1 cellular context compared by ENCODE assay signal in the genomic region with DNA sequence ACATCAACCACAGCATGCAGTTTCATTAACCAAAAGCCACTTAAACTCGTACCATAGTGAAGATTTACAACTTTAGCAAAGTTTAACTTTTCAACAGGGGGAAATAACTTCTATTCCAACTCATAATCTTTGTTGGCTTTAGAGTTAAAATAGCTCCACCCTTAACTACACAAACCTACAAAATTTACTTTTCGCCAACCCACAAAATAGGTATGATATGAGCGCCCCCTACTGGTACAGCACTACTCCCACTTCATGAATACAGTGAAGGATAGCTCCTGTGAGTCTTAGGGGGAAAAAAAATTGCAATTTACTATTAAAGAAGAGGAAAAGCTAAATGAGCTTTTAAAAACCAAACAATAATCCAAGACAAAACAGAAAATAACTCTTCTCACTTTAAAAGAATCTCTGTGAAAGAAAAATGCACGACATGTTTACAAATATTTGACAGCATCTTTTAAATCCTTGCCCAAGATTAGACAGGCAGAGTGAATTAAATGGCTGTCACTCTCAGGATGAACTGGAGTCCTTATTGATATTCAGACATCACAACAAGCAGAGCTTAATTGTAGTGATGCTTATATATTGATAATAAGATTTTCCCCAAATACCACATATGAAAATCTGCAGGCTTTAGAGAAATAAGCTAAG.
TF ChIP-seq lines count a peak whose summit lies in the region.

No MANE protein-coding gene starts in this region.

TF ChIP-seq in H1, 55 proteins besides CTCF, POLR2A, EP300 and RAD21 (continued from another document):
- TF ChIP-seq CBX8 (IDR thresholded peaks at IDR 0.05; ENCODE audit: borderline replicate concordance, low read depth, low read length) (no peak), BACH1 (IDR thresholded peaks at IDR 0.05; ENCODE audit: low read length) (no peak), CBX5 (IDR thresholded peaks at IDR 0.05; ENCODE audit: low read depth, low read length) (no peak), USF2 (IDR thresholded peaks at IDR 0.05; ENCODE audit: low read length) (no peak), RXRA (IDR thresholded peaks at IDR 0.05; ENCODE audit: insufficient read depth, low read depth, low read length) (no peak), KDM4A (IDR thresholded peaks at IDR 0.05; ENCODE audit: low read depth, low read length, severe bottlenecking) (no peak), PHF8 (conservative IDR thresholded peaks at IDR 0.05; ENCODE audit: low read depth, low read length) (no peak), CREB1 (IDR thresholded peaks at IDR 0.05) (no peak), SP1 (IDR thresholded peaks at IDR 0.05; ENCODE audit: low read depth, low read length) (no peak), TEAD4 (IDR thresholded peaks at IDR 0.05; ENCODE audit: low read depth, low read length) (no peak)
- TF ChIP-seq, protein P1, sequence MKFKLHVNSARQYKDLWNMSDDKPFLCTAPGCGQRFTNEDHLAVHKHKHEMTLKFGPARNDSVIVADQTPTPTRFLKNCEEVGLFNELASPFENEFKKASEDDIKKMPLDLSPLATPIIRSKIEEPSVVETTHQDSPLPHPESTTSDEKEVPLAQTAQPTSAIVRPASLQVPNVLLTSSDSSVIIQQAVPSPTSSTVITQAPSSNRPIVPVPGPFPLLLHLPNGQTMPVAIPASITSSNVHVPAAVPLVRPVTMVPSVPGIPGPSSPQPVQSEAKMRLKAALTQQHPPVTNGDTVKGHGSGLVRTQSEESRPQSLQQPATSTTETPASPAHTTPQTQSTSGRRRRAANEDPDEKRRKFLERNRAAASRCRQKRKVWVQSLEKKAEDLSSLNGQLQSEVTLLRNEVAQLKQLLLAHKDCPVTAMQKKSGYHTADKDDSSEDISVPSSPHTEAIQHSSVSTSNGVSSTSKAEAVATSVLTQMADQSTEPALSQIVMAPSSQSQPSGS (IDR thresholded peaks at IDR 0.05; ENCODE audit: low read length): no peak
